22 cellular contexts compared by ENCODE assay signal in genomic region chr1:55138740-55139283, GRCh38.
DNase-seq lines count a peak whose midpoint lies in the region; ATAC-seq lines count a peak whose summit lies in the region.
"Had no signal": no experiment of that assay in that cellular context is flagged by ENCODE, and none has a peak within 500 bp of the region (broad histone marks: within the 10 kb centered on the region; RNA-seq: fewer than 3 reads in every experiment).

No MANE protein-coding gene starts in this region.

- no peaks in the 10 kb centered on the region for H3K9me3 Mint-ChIP-seq in activated naive CD4-positive, alpha-beta T cell treated with anti-CD3 and anti-CD28 coated beads for 36 hours
- no peaks in the 10 kb centered on the region for H3K9me3 Mint-ChIP-seq in T-cell
- no peaks in the 10 kb centered on the region for H3K9me3 Mint-ChIP-seq in stimulated activated effector memory CD8-positive, alpha-beta T cell treated with anti-CD3 and anti-CD28 coated beads, Interleukin-12 subunit alpha, Interleukin-12 subunit beta, amount 100 ng/mL, for 72 hours
- H3K9me3 Mint-ChIP-seq: activated CD4-positive, alpha-beta T cell treated with anti-CD3 and anti-CD28 coated beads, Interleukin-2, amount 10 ng/mL, durations not matched to agents 24 days and 14 days; memory B cell; neural progenitor cell had no signal

- peaks cover 15% of the 10 kb centered on the region for H3K4me1 Mint-ChIP-seq in activated naive CD4-positive, alpha-beta T cell treated with anti-CD3 and anti-CD28 coated beads for 36 hours (ENCODE audit: low read depth)
- peaks cover 7 to 17% (median 14%) of the 10 kb centered on the region in 3 donors for H3K4me1 Mint-ChIP-seq in T-cell
- H3K4me1 Mint-ChIP-seq in stimulated activated effector memory CD8-positive, alpha-beta T cell treated with anti-CD3 and anti-CD28 coated beads, Interleukin-12 subunit alpha, Interleukin-12 subunit beta, amount 100 ng/mL, for 72 hours = peaks cover 5% of the 10 kb centered on the region
- H3K4me1 Mint-ChIP-seq: neural progenitor cell had no signal

- peaks cover 25% of the 10 kb centered on the region for H3K36me3 Mint-ChIP-seq in activated naive CD4-positive, alpha-beta T cell treated with anti-CD3 and anti-CD28 coated beads for 36 hours (ENCODE audit: low read depth)
- H3K36me3 Mint-ChIP-seq in T-cell = peaks cover 36% of the 10 kb centered on the region
- no peaks in the 10 kb centered on the region for H3K36me3 Mint-ChIP-seq in stimulated activated effector memory CD8-positive, alpha-beta T cell treated with anti-CD3 and anti-CD28 coated beads, Interleukin-12 subunit alpha, Interleukin-12 subunit beta, amount 100 ng/mL, for 72 hours

- in situ Hi-C loops in KBM-7 (cut with MboI; ENCODE audit: low pct_unique_long_range_greater_than_20kb, low sequenced_read_pairs) (no loop called here), ACHN (cut with HindIII; ENCODE audit: low pct_ligation_motif_present, low pct_unique_long_range_greater_than_20kb, low sequenced_read_pairs) (no loop called here)

- ATAC-seq in T-cell (replicated peaks in 1 of 4) (peak in 2 of 4 experiments; percentile 36 to 41), HG03354 (IDR thresholded peaks at IDR 0.05; ENCODE audit: poor library complexity, severe bottlenecking, unreplicated experiment) (no peak)
- peak; percentile 54 for ATAC-seq in stimulated activated effector memory CD8-positive, alpha-beta T cell treated with anti-CD3 and anti-CD28 coated beads, Interleukin-12 subunit alpha, Interleukin-12 subunit beta, amount 100 ng/mL, for 72 hours
- ATAC-seq: right cardiac atrium had no signal

- intact Hi-C loops in activated naive CD4-positive, alpha-beta T cell treated with anti-CD3 and anti-CD28 coated beads for 36 hours (cut with micrococcal nuclease) = no loop called here

- no peak for DNase-seq in activated naive CD4-positive, alpha-beta T cell treated with anti-CD3 and anti-CD28 coated beads for 36 hours
- no peak for DNase-seq in activated naive CD4-positive, alpha-beta T cell (lab: John Stamatoyannopoulos, UW)
- peak; percentile 51 for DNase-seq in KBM-7
- no peak for DNase-seq in T-cell
- no peak for DNase-seq in stimulated activated effector memory CD8-positive, alpha-beta T cell treated with anti-CD3 and anti-CD28 coated beads, Interleukin-12 subunit alpha, Interleukin-12 subunit beta, amount 100 ng/mL, for 72 hours (ENCODE audit: low spot score in 2 of 2)
- DNase-seq in ACHN = no peak
- DNase-seq: activated CD4-positive, alpha-beta T cell treated with anti-CD3 and anti-CD28 coated beads, Interleukin-2, amount 10 ng/mL, durations not matched to agents 24 days and 14 days; erythroblast; GDM1; KG1; MM.1S; NCI-H1436; NCI-H345; NCI-H69; right cardiac atrium; SIG-M5; stimulated activated naive CD4-positive, alpha-beta T cell treated with Interleukin-2 at 50 U/mL for 16 hours; SW 1271; T1000 had no signal

- CTCF ChIA-PET in activated naive CD4-positive, alpha-beta T cell treated with anti-CD3 and anti-CD28 coated beads for 36 hours (lab: Charles Lee) = interaction anchor here (0.7 to 9.6 kb wide), 7 partner anchors 9 to 142 kb away, joined by 3 to 121 read pairs (median 4); partner anchors contain the start of gene USP24
- CTCF ChIA-PET in T-cell (lab: Charles Lee) = interaction anchor here in 1 of 2 donors (0.6 to 2.0 kb wide), 6 partner anchors 15 to 142 kb away, joined by 3 to 14 read pairs (median 4); no protein-coding TSS in a partner anchor

- H3K27me3 Mint-ChIP-seq in activated naive CD4-positive, alpha-beta T cell treated with anti-CD3 and anti-CD28 coated beads for 36 hours (ENCODE audit: low read depth) = no peaks in the 10 kb centered on the region
- no peaks in the 10 kb centered on the region for H3K27me3 Mint-ChIP-seq in T-cell
- H3K27me3 Mint-ChIP-seq: activated CD4-positive, alpha-beta T cell treated with anti-CD3 and anti-CD28 coated beads, Interleukin-2, amount 10 ng/mL, durations not matched to agents 24 days and 14 days; memory B cell had no signal

- no peak overlapping the region for H3K4me3 Mint-ChIP-seq in activated naive CD4-positive, alpha-beta T cell treated with anti-CD3 and anti-CD28 coated beads for 36 hours
- no peak overlapping the region for H3K4me3 Mint-ChIP-seq in T-cell
- H3K4me3 Mint-ChIP-seq in stimulated activated effector memory CD8-positive, alpha-beta T cell treated with anti-CD3 and anti-CD28 coated beads, Interleukin-12 subunit alpha, Interleukin-12 subunit beta, amount 100 ng/mL, for 72 hours = no peak overlapping the region
- H3K4me3 Mint-ChIP-seq: activated CD4-positive, alpha-beta T cell treated with anti-CD3 and anti-CD28 coated beads, Interleukin-2, amount 10 ng/mL, durations not matched to agents 24 days and 14 days; memory B cell; neural progenitor cell had no signal

- peak overlapping the region; percentile 16 for H3K27ac Mint-ChIP-seq in activated naive CD4-positive, alpha-beta T cell treated with anti-CD3 and anti-CD28 coated beads for 36 hours
- peak overlapping the region; percentile 39 to 63 for H3K27ac Mint-ChIP-seq in T-cell
- peak overlapping the region; percentile 30 for H3K27ac Mint-ChIP-seq in stimulated activated effector memory CD8-positive, alpha-beta T cell treated with anti-CD3 and anti-CD28 coated beads, Interleukin-12 subunit alpha, Interleukin-12 subunit beta, amount 100 ng/mL, for 72 hours
- H3K27ac Mint-ChIP-seq: activated CD4-positive, alpha-beta T cell treated with anti-CD3 and anti-CD28 coated beads, Interleukin-2, amount 10 ng/mL, durations not matched to agents 24 days and 14 days; memory B cell; neural progenitor cell had no signal

- POLR2A ChIA-PET in T-cell (lab: Charles Lee) = interaction anchor here in 1 of 2 donors (0.6 kb wide), 1 partner anchor 919 kb away, joined by 3 read pairs; no protein-coding TSS in a partner anchor
